Comparison of ENCODE assay signal across 11 cellular contexts in the genomic region with DNA sequence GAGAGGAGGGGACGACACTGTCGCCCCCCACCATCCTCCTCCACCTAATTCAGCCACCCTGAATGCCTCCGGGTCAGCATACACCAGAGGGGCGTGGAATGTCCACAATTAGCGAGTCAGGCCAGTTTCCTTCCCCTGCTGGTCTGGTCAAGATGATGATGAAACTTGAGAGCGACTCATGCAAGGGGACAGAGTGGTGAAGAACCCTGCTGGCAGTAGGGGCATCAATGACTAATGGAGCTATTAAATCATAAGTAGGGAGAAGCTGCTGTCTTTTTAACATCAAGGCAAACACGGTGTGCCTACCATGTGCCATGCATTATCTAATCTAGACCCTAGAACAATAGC. TPM values are rescaled to one million over a fixed set of nuclear protein-coding genes. Genes with fewer than 3 reads are reported as not detected.
DNase-seq lines count a peak whose midpoint lies in the region; ATAC-seq and TF ChIP-seq lines count a peak whose summit lies in the region.
"Had no signal": no experiment of that assay in that cellular context is flagged by ENCODE, and none has a peak within 500 bp of the region (broad histone marks: within the 10 kb centered on the region; RNA-seq: fewer than 3 reads in every experiment).

No MANE protein-coding gene starts in this region.

- H2AFZ ChIP-seq in H9 (ENCODE audit: low read length) = peak overlapping the region; percentile 11
- no peak overlapping the region for H2AFZ ChIP-seq in SK-N-SH (ENCODE audit: low read depth)

- no peak overlapping the region for H3K56ac ChIP-seq in H9 (ENCODE audit: insufficient read length, low read depth, low read length)

- H3K23ac ChIP-seq in H9 (ENCODE audit: insufficient read length, low read depth, low read length) = no peak overlapping the region

- no peak overlapping the region for H3K9ac ChIP-seq in H9 (ENCODE audit: extremely low read depth, insufficient read length, low read length)
- H3K9ac ChIP-seq in SK-N-SH = no peak overlapping the region
- no peak overlapping the region for H3K9ac ChIP-seq in skeletal muscle satellite cell (ENCODE audit: low read depth, low read length)

- no peaks in the 10 kb centered on the region for H3K9me3 Mint-ChIP-seq in H9

- peak; percentile 21 for ATAC-seq in foreskin keratinocyte

- H2AK5ac ChIP-seq in H9 (ENCODE audit: insufficient read length, low read length) = no peak overlapping the region

- H3K9me2 ChIP-seq in SK-N-SH = no peaks in the 10 kb centered on the region

- POLR2A ChIA-PET in SK-N-SH (lab: Yijun Ruan, JAX) = no interaction called here

- peaks cover 4 to 8% of the 10 kb centered on the region in 2 experiments for H3K4me1 Mint-ChIP-seq in H9

- no peaks in the 10 kb centered on the region for H3K9me3 ChIP-seq in H9 (ENCODE audit: control insufficient read depth, low read depth, low read length)
- no peaks in the 10 kb centered on the region for H3K9me3 ChIP-seq in SK-N-SH
- H3K9me3 ChIP-seq in skeletal muscle satellite cell (replicated peaks; ENCODE audit: low read length) = no peaks in the 10 kb centered on the region
- H3K9me3 ChIP-seq: right lobe of liver, thoracic aorta had no signal

- no peaks in the 10 kb centered on the region for H3F3A ChIP-seq in SK-N-SH (replicated peaks; ENCODE audit: insufficient read depth)

- TF ChIP-seq POLR2A in erythroblast (IDR thresholded peaks at IDR 0.05; ENCODE audit: low read length) = no peak

- no peak overlapping the region for H2BK15ac ChIP-seq in H9 (ENCODE audit: low read depth, low read length)

- no peak overlapping the region for H2BK5ac ChIP-seq in H9 (ENCODE audit: insufficient read length, low read length)

- H4K5ac ChIP-seq in H9 (ENCODE audit: insufficient read length, low read depth, low read length) = no peak overlapping the region

- H3K14ac ChIP-seq in H9 (ENCODE audit: insufficient read depth, low read length) = no peak overlapping the region

- H3K36me3 Mint-ChIP-seq in H9 (ENCODE audit: insufficient read depth in 1 of 3, low read depth in 3 of 3) = no peaks in the 10 kb centered on the region

- H3K18ac ChIP-seq in H9 (ENCODE audit: insufficient read length, low read depth, low read length) = no peak overlapping the region

- no peaks in the 10 kb centered on the region for H3K4me1 ChIP-seq in H9 (ENCODE audit: insufficient read depth, low read length)
- peaks cover 0 to 6% of the 10 kb centered on the region in 2 experiments; a peak in 1 of 4 replicates for H3K4me1 ChIP-seq in SK-N-SH (ENCODE audit: control insufficient read depth in 1 of 2, insufficient read depth in 2 of 2, low read depth in 1 of 2, low read length in 1 of 2)
- H3K4me1 ChIP-seq in foreskin keratinocyte = no peaks in the 10 kb centered on the region
- H3K4me1 ChIP-seq in skeletal muscle satellite cell (ENCODE audit: control insufficient read depth, insufficient read depth, low read length) = peaks cover 11% of the 10 kb centered on the region

- H3K27me3 Mint-ChIP-seq in H9 (ENCODE audit: low read depth) = peaks cover 34% of the 10 kb centered on the region

- no peak overlapping the region for H3K4me2 ChIP-seq in H9 (ENCODE audit: insufficient read depth, insufficient read length, low read length)
- peak overlapping the region; percentile 80 for H3K4me2 ChIP-seq in SK-N-SH
- peak overlapping the region; percentile 77 for H3K4me2 ChIP-seq in skeletal muscle satellite cell (ENCODE audit: low read length)

- H3K23me2 ChIP-seq in H9 (ENCODE audit: insufficient read length, low read depth, low read length, poor library complexity, severe bottlenecking) = no peaks in the 10 kb centered on the region

- H3K36me3 ChIP-seq in SK-N-SH (replicated peaks in 1 of 2; ENCODE audit: control insufficient read depth in 1 of 2, insufficient read depth in 2 of 2, low read length in 1 of 2) (no peaks in the 10 kb centered on the region), skeletal muscle satellite cell (ENCODE audit: insufficient read depth, low read length) (no peaks in the 10 kb centered on the region)
- H3K36me3 ChIP-seq: right lobe of liver, thoracic aorta had no signal

- no peak overlapping the region for H3K4ac ChIP-seq in H9 (ENCODE audit: low read depth, low read length)

- no peak overlapping the region for H3K27ac Mint-ChIP-seq in H9

- no peak overlapping the region for H2BK12ac ChIP-seq in H9 (ENCODE audit: insufficient read length, low read depth, low read length)

- TF ChIP-seq RAD21 in SK-N-SH (IDR thresholded peaks at IDR 0.05; ENCODE audit: low read length) = no peak

- no peak overlapping the region for H2BK120ac ChIP-seq in H9 (ENCODE audit: low read depth, low read length, poor library complexity, severe bottlenecking)

- H4K91ac ChIP-seq in H9 (ENCODE audit: insufficient read length, low read depth, low read length) = no peak overlapping the region

- no peaks in the 10 kb centered on the region for H3K79me1 ChIP-seq in H9 (ENCODE audit: insufficient read depth, low read depth, low read length, poor library complexity, severe bottlenecking)

- no peak overlapping the region for H3T11ph ChIP-seq in H9 (ENCODE audit: low read length)

- TF ChIP-seq CTCF in H9 (conservative IDR thresholded peaks at IDR 0.05) = no peak
- TF ChIP-seq CTCF in SK-N-SH (IDR thresholded peaks at IDR 0.05) = no peak
- TF ChIP-seq CTCF in foreskin keratinocyte (conservative IDR thresholded peaks at IDR 0.05) = no peak

- no peaks in the 10 kb centered on the region for H4K20me1 ChIP-seq in H9 (ENCODE audit: control insufficient read depth, insufficient read depth, insufficient read length)
- no peaks in the 10 kb centered on the region for H4K20me1 ChIP-seq in SK-N-SH (ENCODE audit: insufficient read depth)

- CTCF ChIA-PET in SK-N-SH (lab: Yijun Ruan, JAX) = interaction anchor here (0.7 to 3.0 kb wide), 29 partner anchors 11 to 752 kb away, joined by 3 to 48 read pairs (median 4); a partner anchor contains a TSS

- H3K4me3 ChIP-seq in SK-N-SH (ENCODE audit: low read depth in 2 of 2, low read length in 1 of 2) (peak overlapping the region in 1 of 2 experiments; percentile 47; a peak in 2 of 4 replicates), skeletal muscle satellite cell (ENCODE audit: low read length) (peak overlapping the region; percentile 48)
- H3K4me3 ChIP-seq: right lobe of liver had no signal

- H3K27ac ChIP-seq in H9 (ENCODE audit: insufficient read length, low read depth, low read length) = no peak overlapping the region
- no peak overlapping the region for H3K27ac ChIP-seq in SK-N-SH (ENCODE audit: low read depth in 2 of 2, low read length in 1 of 2)
- H3K27ac ChIP-seq in foreskin keratinocyte = no peak overlapping the region
- H3K27ac ChIP-seq: right lobe of liver, thoracic aorta had no signal

- no peaks in the 10 kb centered on the region for H3K27me3 ChIP-seq in H9 (ENCODE audit: insufficient read depth, low read length)
- peaks cover 12% of the 10 kb centered on the region for H3K27me3 ChIP-seq in SK-N-SH (ENCODE audit: insufficient read depth)
- H3K27me3 ChIP-seq in foreskin keratinocyte = peaks cover 6% of the 10 kb centered on the region
- H3K27me3 ChIP-seq in skeletal muscle satellite cell (ENCODE audit: control insufficient read depth, insufficient read depth, low read length) = peaks cover 2% of the 10 kb centered on the region
- H3K27me3 ChIP-seq: right lobe of liver had no signal

- no peak overlapping the region for H3K4me3 Mint-ChIP-seq in H9

- H3K79me2 ChIP-seq in H9 (ENCODE audit: insufficient read depth, low read length) (no peaks in the 10 kb centered on the region), SK-N-SH (ENCODE audit: insufficient read depth) (no peaks in the 10 kb centered on the region)

- H4K8ac ChIP-seq in H9 (replicated peaks; ENCODE audit: insufficient read length, low read depth, low read length) = no peak overlapping the region

- no peak for TF ChIP-seq EP300 in SK-N-SH (IDR thresholded peaks at IDR 0.05; ENCODE audit: borderline replicate concordance in 1 of 2, low read depth in 1 of 2, low read length in 1 of 2)

- DNase-seq in H9 = no peak
- no peak for DNase-seq in SK-N-SH
- DNase-seq in foreskin keratinocyte = no peak
- DNase-seq in stimulated activated CD4-positive, alpha-beta T cell treated with anti-CD3 and anti-CD28 coated beads, Interleukin-2, amount 100 ng/mL, for 24 hours = no peak
- DNase-seq in SHP77 treated with DMSO at 0.1 percent for 48 hours (lab: John Stamatoyannopoulos, UW) = no peak
- no peak for DNase-seq in erythroblast (lab: John Stamatoyannopoulos, UW)
- DNase-seq in stimulated activated CD4-positive, alpha-beta T cell treated with anti-CD3 and anti-CD28 coated beads, Interleukin-4, amount 100 ng/mL, for 24 hours = no peak
- DNase-seq: NCI-H1417 treated with DMSO at 0.1 percent for 48 hours had no signal

- no peak overlapping the region for H2BK20ac ChIP-seq in H9 (ENCODE audit: low read depth, low read length, poor library complexity, severe bottlenecking)

- no CpG with 5 or more reads among the region's 7 CpGs for WGBS in H9 (ENCODE audit: extremely low coverage, insufficient read length, low lambda C conversion rate)
- WGBS in SK-N-SH (ENCODE audit: low lambda C conversion rate) = 11% methylated on average over 7 of the region's 7 CpGs

TF ChIP-seq in SK-N-SH, 30 proteins besides CTCF, POLR2A, EP300 and RAD21 (continues in another document):
- no peak for TF ChIP-seq YY1 (IDR thresholded peaks at IDR 0.05; ENCODE audit: low read depth)
- TF ChIP-seq GATA2 (CRISPR knock-in tag; IDR thresholded peaks at IDR 0.05) = no peak
- no peak for TF ChIP-seq FOSL2 (IDR thresholded peaks at IDR 0.05; ENCODE audit: borderline replicate concordance, low read depth)

RNA-seq across cellular contexts. Expression of a gene that starts 7.2 kb away (rescaled TPM):
- total RNA-seq in H9 (2021) (not detected in 2 replicates), foreskin keratinocyte (not detected in 2 replicates)
- polyA plus RNA-seq in SK-N-SH (2012; rRNA removed) (not detected in 2 replicates), foreskin keratinocyte (not detected in 2 replicates)
- not detected in 2 replicates for polyA plus RNA-seq in SK-N-SH (2012; cell fraction: cytosol; rRNA removed)
- not detected in 2 replicates for polyA plus RNA-seq in SK-N-SH (2012; cell fraction: nucleus; rRNA removed)
- total RNA-seq in skeletal muscle satellite cell (2012; rRNA removed) = not detected in 2 replicates
- total RNA-seq: right lobe of liver, thoracic aorta had no signal
